ENCODE assay signal across 8 cellular contexts in the genomic region with DNA sequence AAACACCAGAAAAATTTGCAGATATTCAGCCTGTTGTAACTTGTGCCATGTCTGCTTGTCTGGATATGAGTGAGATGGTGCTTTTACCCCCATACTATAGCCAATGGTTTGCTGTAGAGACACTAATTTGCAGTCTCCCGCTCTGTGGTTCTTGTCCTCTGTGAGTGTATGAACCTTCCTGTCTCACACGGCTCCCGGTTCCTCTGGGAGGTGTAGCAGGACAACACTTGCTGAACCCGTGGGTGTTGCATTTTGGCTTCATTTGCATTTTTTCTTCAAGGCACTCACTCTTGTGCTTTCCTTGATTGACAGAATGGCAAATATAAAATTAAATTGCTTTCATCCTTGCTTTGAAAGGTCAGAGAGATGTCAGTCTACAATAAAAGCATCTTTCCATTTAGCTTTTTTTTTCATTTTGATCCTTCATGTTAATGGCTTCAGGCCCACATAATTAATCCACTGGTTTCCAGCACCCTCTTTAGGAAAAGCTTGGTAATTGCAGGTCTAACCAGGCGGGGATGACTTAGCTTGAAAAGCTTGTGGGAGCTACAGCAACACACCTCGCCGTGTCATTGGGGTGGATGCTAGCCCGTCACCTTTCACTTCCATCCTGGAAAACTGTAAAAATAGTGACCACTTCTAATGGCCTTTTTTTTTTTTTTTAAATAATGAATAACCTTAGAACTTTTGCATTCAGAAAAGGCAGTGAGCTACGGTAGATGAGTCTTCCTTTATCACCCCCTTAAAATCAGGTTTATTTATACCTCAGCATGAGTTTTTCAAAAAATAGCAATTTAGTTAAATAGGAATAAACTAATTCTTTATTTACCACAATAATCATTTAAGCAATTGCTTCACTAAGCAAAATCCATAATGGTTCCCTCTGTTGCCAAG. TPM values are rescaled to one million over a fixed set of nuclear protein-coding genes. Genes with fewer than 3 reads are reported as not detected.
A peak's percentile ranks its signal among the peaks of the same experiment; 100 is the strongest.
DNase-seq lines count a peak whose midpoint lies in the region; ATAC-seq and TF ChIP-seq lines count a peak whose summit lies in the region.

No MANE protein-coding gene starts in this region.

- peak overlapping the region; percentile 90 for H3K27ac ChIP-seq in neutrophil

- DNase-seq in A172 (ENCODE audit: low spot score): peak; percentile 45
- DNase-seq in NCI-H748 (lab: John Stamatoyannopoulos, UW; ENCODE audit: unreplicated experiment): peak; percentile 53
- peak; percentile 70 for DNase-seq in activated CD8-positive, alpha-beta memory T cell treated with anti-CD3 and anti-CD28 coated beads for 24 hours
- DNase-seq in fibroblast of gingiva (ENCODE audit: low read depth): peak; percentile 52
- DNase-seq in amygdala (lab: John Stamatoyannopoulos, UW): no peak

- H3K4me3 ChIP-seq in GM12875 (ENCODE audit: low read depth, low read length) (no peak overlapping the region), neutrophil (ENCODE audit: low read depth in 1 of 2, low read length in 1 of 2) (no peak overlapping the region)

- H3K36me3 ChIP-seq in neutrophil: peaks cover 93% of the 10 kb centered on the region

- H3K4me1 ChIP-seq in neutrophil (ENCODE audit: control insufficient read depth in 1 of 2, insufficient read depth in 1 of 2, low read depth in 1 of 2, low read length in 1 of 2): peaks cover 25 to 32% of the 10 kb centered on the region in 2 experiments

- no peaks in the 10 kb centered on the region for H3K27me3 ChIP-seq in neutrophil

- peak; percentile 68 for TF ChIP-seq CTCF in GM12875 (IDR thresholded peaks at IDR 0.05; ENCODE audit: borderline replicate concordance, insufficient read depth, low read depth, low read length)
- TF ChIP-seq CTCF in neutrophil (IDR thresholded peaks at IDR 0.05): peak; percentile 86

- H3K9me3 ChIP-seq in neutrophil: no peaks in the 10 kb centered on the region

- peak; percentile 78 for ATAC-seq in HG03354 (IDR thresholded peaks at IDR 0.05; ENCODE audit: poor library complexity, severe bottlenecking, unreplicated experiment)

RNA-seq across cellular contexts. Expression of gene ST14, which starts 27.4 kb away (rescaled TPM):
- 0.10 TPM in 1 of 2 replicates, not detected in the other for total RNA-seq in A172 (2014; rRNA removed; shearing (Covaris generic))

Comparison
In these comparisons a context has a peak if more than half of its experiments do, and no peak if none do; other contexts are left out.
1. DNase-seq: peak in A172 (single experiment), NCI-H748 (single experiment), activated CD8-positive, alpha-beta memory T cell treated with anti-CD3 and anti-CD28 coated beads for 24 hours (single experiment) and fibroblast of gingiva (single experiment); none in amygdala (0 of 56).